Comparison of ENCODE assay signal across 23 cellular contexts in genomic region chr9:126050605-126050990, GRCh38.
"Had no signal": no experiment of that assay in that cellular context is flagged by ENCODE, and none has a peak within 500 bp of the region (broad histone marks: within the 10 kb centered on the region; RNA-seq: fewer than 3 reads in every experiment).

No MANE protein-coding gene starts in this region.

- H3K4me2 ChIP-seq: hepatocyte had no signal

- FAIRE-seq: pancreas had no signal

- H3K79me2 ChIP-seq: hepatocyte had no signal

- H3K27me3 ChIP-seq: hepatocyte, right atrium auricular region, upper lobe of left lung, uterus had no signal

- ATAC-seq: esophagus mucosa; gastrocnemius medialis; left colon; lower lobe of right lung; natural killer cell; pancreas; stimulated activated naive B cell treated with anti-CD40 and anti-IgM and Interleukin-4, amounts not matched to agents 10 μg/mL and 1 μg/mL and 100 μg/mL, for 72 hours had no signal

- DNase-seq: dorsolateral prefrontal cortex; effector CD4-positive, alpha-beta T cell; foreskin fibroblast; gastrocnemius medialis; head of caudate nucleus; left colon; left ventricle myocardium inferior; lower lobe of right lung; natural killer cell; stimulated activated CD4-positive, alpha-beta T cell treated with anti-CD3 and anti-CD28 coated beads, Interleukin-15, amount 100 ng/mL, for 24 hours; stimulated activated CD4-positive, alpha-beta T cell treated with anti-CD3 and anti-CD28 coated beads, Interleukin-2, amount 100 ng/mL, for 48 hours; stimulated activated naive B cell treated with anti-CD40 and anti-IgM and Interleukin-4, amounts not matched to agents 10 μg/mL and 1 μg/mL and 100 μg/mL, for 72 hours; upper lobe of left lung; uterus had no signal

- H2AFZ ChIP-seq: hepatocyte had no signal

- H3K36me3 ChIP-seq: gastrocnemius medialis, left ventricle myocardium inferior, lower lobe of right lung, neutrophil, pancreas, right atrium auricular region, thoracic aorta, tibial nerve, upper lobe of left lung, uterus had no signal

- H3K9me3 ChIP-seq: gastrocnemius medialis, neutrophil, pancreas, uterus had no signal

- H3K4me1 ChIP-seq: gastrocnemius medialis, left ventricle myocardium inferior, lower lobe of right lung, pancreas, right atrium auricular region, tibial nerve, upper lobe of left lung, uterus had no signal

- H3K27ac ChIP-seq: dorsolateral prefrontal cortex, epithelial cell of prostate, gastrocnemius medialis, hepatocyte, left ventricle myocardium inferior, lower lobe of right lung, neutrophil, pancreas, right atrium auricular region, skin epidermis, thoracic aorta, tibial nerve, upper lobe of left lung, uterus had no signal

- H3K4me3 ChIP-seq: dorsolateral prefrontal cortex, gastrocnemius medialis, hepatocyte, left ventricle myocardium inferior, lower lobe of right lung, pancreas, right atrium auricular region, skin epidermis, thoracic aorta, tibial nerve, upper lobe of left lung, uterus had no signal
